In genomic region chr9:2465921-2466460, GRCh38 we compare ENCODE assay signal across 8 cellular contexts.
DNase-seq lines count a peak whose midpoint lies in the region; ATAC-seq and TF ChIP-seq lines count a peak whose summit lies in the region.

No MANE protein-coding gene starts in this region.

- H3K4me3 Mint-ChIP-seq in activated T-cell treated with anti-CD3 and anti-CD28 coated beads, Interleukin-2, amount 50 U/mL, for 24 hours: no peak overlapping the region

- no peaks in the 10 kb centered on the region for H3K4me1 ChIP-seq in aorta (ENCODE audit: control insufficient read depth in 1 of 2, insufficient read depth in 2 of 2, low read length in 2 of 2)

- no peak for TF ChIP-seq CTCF in choroid plexus epithelial cell (conservative IDR thresholded peaks at IDR 0.05; ENCODE audit: low read depth, low read length)

- H3K27me3 ChIP-seq in aorta (ENCODE audit: control insufficient read depth in 1 of 2, insufficient read depth in 2 of 2, low read length in 1 of 2): no peaks in the 10 kb centered on the region

- no peak overlapping the region for H3K27ac Mint-ChIP-seq in activated T-cell treated with anti-CD3 and anti-CD28 coated beads, Interleukin-2, amount 50 U/mL, for 24 hours

- DNase-seq in HuH-7.5 (ENCODE audit: low spot score) (peak; percentile 17), choroid plexus epithelial cell (ENCODE audit: low read depth) (peak; percentile 63), aorta (no peak), germinal center (ENCODE audit: low spot score) (no peak), NCI-H2081 treated with DMSO at 0.1 percent for 48 hours (lab: John Stamatoyannopoulos, UW) (no peak)
- DNase-seq in activated T-cell treated with anti-CD3 and anti-CD28 coated beads, Interleukin-2, amount 50 U/mL, for 24 hours: no peak

- H3K9me3 ChIP-seq in aorta (ENCODE audit: control insufficient read depth, low read length): no peaks in the 10 kb centered on the region

- H3K4me1 Mint-ChIP-seq in activated T-cell treated with anti-CD3 and anti-CD28 coated beads, Interleukin-2, amount 50 U/mL, for 24 hours (ENCODE audit: low read depth): no peaks in the 10 kb centered on the region

- 55 to 65% methylated on average over 1 of the region's 1 CpG for WGBS in aorta, 2 donors

- ATAC-seq in GM18867 (IDR thresholded peaks at IDR 0.05; ENCODE audit: unreplicated experiment): peak; percentile 99
- ATAC-seq in GM21825 (IDR thresholded peaks at IDR 0.05; ENCODE audit: unreplicated experiment): peak; percentile 98
- no peak for ATAC-seq in aorta (ENCODE audit: low FRiP score)

- H3K9me3 Mint-ChIP-seq in activated T-cell treated with anti-CD3 and anti-CD28 coated beads, Interleukin-2, amount 50 U/mL, for 24 hours: peaks cover 5% of the 10 kb centered on the region

- H3K27me3 Mint-ChIP-seq in activated T-cell treated with anti-CD3 and anti-CD28 coated beads, Interleukin-2, amount 50 U/mL, for 24 hours: peaks cover 27% of the 10 kb centered on the region

- no peaks in the 10 kb centered on the region for H3K36me3 ChIP-seq in aorta (ENCODE audit: control insufficient read depth in 1 of 2, insufficient read depth in 2 of 2, low read length in 1 of 2)

- H3K27ac ChIP-seq in aorta (ENCODE audit: low read depth in 1 of 2, low read length in 2 of 2): no peak overlapping the region

- H3K36me3 Mint-ChIP-seq in activated T-cell treated with anti-CD3 and anti-CD28 coated beads, Interleukin-2, amount 50 U/mL, for 24 hours (ENCODE audit: low read depth): no peaks in the 10 kb centered on the region

- intact Hi-C loops in aorta (cut with DNase I): no loop called here

- no peak overlapping the region for H3K4me3 ChIP-seq in choroid plexus epithelial cell (ENCODE audit: low read depth, low read length)
- H3K4me3 ChIP-seq in aorta (ENCODE audit: low read length in 2 of 2): no peak overlapping the region

Comparison
In these comparisons a context has a peak if more than half of its experiments do, and no peak if none do; other contexts are left out.
1. DNase-seq: peak in HuH-7.5 (single experiment) and choroid plexus epithelial cell (single experiment); none in aorta (0 of 2), germinal center (single experiment), NCI-H2081 treated with DMSO at 0.1 percent for 48 hours (single experiment) and activated T-cell treated with anti-CD3 and anti-CD28 coated beads, Interleukin-2, amount 50 U/mL, for 24 hours (single experiment).